ENCODE assay signal across 11 cellular contexts in the genomic region with DNA sequence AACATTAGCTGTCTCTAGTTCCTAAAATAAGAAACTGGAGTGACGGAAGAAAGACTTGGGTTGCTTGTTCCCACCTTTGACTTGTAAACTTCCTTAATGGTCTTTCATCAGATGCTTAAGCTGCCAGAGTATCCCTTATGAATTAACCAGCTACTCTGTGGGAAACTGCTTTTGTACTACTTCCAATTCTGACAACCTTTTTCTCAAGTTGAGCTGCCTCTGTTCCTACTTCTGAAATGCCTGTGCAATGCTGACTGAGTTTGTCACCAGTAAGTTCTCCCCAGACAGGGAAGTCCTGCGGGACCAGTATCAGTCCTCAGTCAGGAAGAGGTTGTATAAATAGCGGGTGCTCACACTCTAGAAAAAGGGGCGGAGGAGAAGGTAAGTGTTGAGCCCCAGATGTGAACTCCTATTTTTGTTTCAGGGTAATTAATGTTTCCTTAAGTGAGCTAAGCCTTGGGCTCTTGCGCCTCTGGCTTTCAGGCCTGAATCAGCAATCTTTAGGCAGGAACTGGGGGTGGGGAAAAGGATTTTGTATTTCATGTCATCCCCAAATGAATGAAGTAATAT.
A peak's percentile ranks its signal among the peaks of the same experiment; 100 is the strongest.
DNase-seq lines count a peak whose midpoint lies in the region; ATAC-seq and TF ChIP-seq lines count a peak whose summit lies in the region.
"Had no signal": no experiment of that assay in that cellular context is flagged by ENCODE, and none has a peak within 500 bp of the region (broad histone marks: within the 10 kb centered on the region; RNA-seq: fewer than 3 reads in every experiment).

No MANE protein-coding gene starts in this region.

- DNase-seq in Karpas-422 (peak; percentile 53), neural crest cell (ENCODE audit: low read depth, low spot score) (no peak)
- no peak for DNase-seq in effector memory CD8-positive, alpha-beta T cell
- DNase-seq in activated T-cell treated with anti-CD3 and anti-CD28 coated beads, Interleukin-2, amount 50 U/mL, for 72 hours: no peak
- DNase-seq: NCI-H2107; stimulated activated CD4-positive, alpha-beta T cell treated with anti-CD3 and anti-CD28 coated beads, Interleukin-2, amount 100 ng/mL, for 24 hours; thyroid gland had no signal

- H3K4me1 Mint-ChIP-seq in neural crest cell: peaks cover 58% of the 10 kb centered on the region
- H3K4me1 Mint-ChIP-seq in effector memory CD8-positive, alpha-beta T cell (ENCODE audit: low read depth in 2 of 2): no peaks in the 10 kb centered on the region
- H3K4me1 Mint-ChIP-seq in activated T-cell treated with anti-CD3 and anti-CD28 coated beads, Interleukin-2, amount 50 U/mL, for 72 hours (ENCODE audit: low read depth): peaks cover 5% of the 10 kb centered on the region

- no peaks in the 10 kb centered on the region for H3K79me2 ChIP-seq in Karpas-422 (ENCODE audit: low read length)

- H3K27ac Mint-ChIP-seq in neural crest cell (ENCODE audit: unreplicated experiment): peak overlapping the region; percentile 98
- H3K27ac Mint-ChIP-seq in effector memory CD8-positive, alpha-beta T cell: no peak overlapping the region
- H3K27ac Mint-ChIP-seq in activated T-cell treated with anti-CD3 and anti-CD28 coated beads, Interleukin-2, amount 50 U/mL, for 72 hours: no peak overlapping the region

- H3K4me3 ChIP-seq in Karpas-422 (ENCODE audit: low read length) (peak overlapping the region; percentile 8; the same call in 1 of the 2 replicates), ectodermal cell (ENCODE audit: insufficient read depth, low read depth, low read length) (peak overlapping the region; percentile 18)
- H3K4me3 ChIP-seq: thyroid gland had no signal

- no peak overlapping the region for H2AFZ ChIP-seq in Karpas-422 (ENCODE audit: low read length)

- no peaks in the 10 kb centered on the region for H3K36me3 ChIP-seq in Karpas-422 (ENCODE audit: insufficient read depth, low read length)
- no peaks in the 10 kb centered on the region for H3K36me3 ChIP-seq in ectodermal cell (ENCODE audit: control insufficient read depth, insufficient read depth, low read length)
- H3K36me3 ChIP-seq: thyroid gland had no signal

- H3K9me3 Mint-ChIP-seq in neural crest cell: no peaks in the 10 kb centered on the region
- no peaks in the 10 kb centered on the region for H3K9me3 Mint-ChIP-seq in effector memory CD8-positive, alpha-beta T cell
- H3K9me3 Mint-ChIP-seq in activated T-cell treated with anti-CD3 and anti-CD28 coated beads, Interleukin-2, amount 50 U/mL, for 72 hours: no peaks in the 10 kb centered on the region

- H3K9me3 ChIP-seq in Karpas-422 (ENCODE audit: low read length) (no peaks in the 10 kb centered on the region), ectodermal cell (ENCODE audit: control insufficient read depth, low read length) (no peaks in the 10 kb centered on the region)
- H3K9me3 ChIP-seq: thyroid gland had no signal

- H3K27me3 Mint-ChIP-seq in neural crest cell (ENCODE audit: low read depth): no peaks in the 10 kb centered on the region
- peaks cover 21 to 32% of the 10 kb centered on the region in 2 donors for H3K27me3 Mint-ChIP-seq in effector memory CD8-positive, alpha-beta T cell
- peaks cover 16% of the 10 kb centered on the region for H3K27me3 Mint-ChIP-seq in activated T-cell treated with anti-CD3 and anti-CD28 coated beads, Interleukin-2, amount 50 U/mL, for 72 hours (ENCODE audit: low read depth)

- no peaks in the 10 kb centered on the region for H4K20me1 ChIP-seq in Karpas-422 (ENCODE audit: insufficient read depth, low read depth, low read length)

- ATAC-seq in GM18508 (IDR thresholded peaks at IDR 0.05; ENCODE audit: insufficient read depth, unreplicated experiment) (peak; percentile 47), GM21390 (IDR thresholded peaks at IDR 0.05; ENCODE audit: unreplicated experiment) (no peak), GM19351 (IDR thresholded peaks at IDR 0.05; ENCODE audit: unreplicated experiment) (no peak)
- ATAC-seq in effector memory CD8-positive, alpha-beta T cell (replicated peaks): no peak
- ATAC-seq in activated T-cell treated with anti-CD3 and anti-CD28 coated beads, Interleukin-2, amount 50 U/mL, for 72 hours (replicated peaks in 1 of 2): no peak

- peak overlapping the region; percentile 33 for H3K4me2 ChIP-seq in Karpas-422 (ENCODE audit: low read depth, low read length, poor library complexity, severe bottlenecking)

- WGBS in ectodermal cell, 2 experiments: 38 to 40% methylated on average over 5 of the region's 5 CpGs

- no peaks in the 10 kb centered on the region for H3K36me3 Mint-ChIP-seq in neural crest cell (ENCODE audit: low read depth)
- H3K36me3 Mint-ChIP-seq in effector memory CD8-positive, alpha-beta T cell (ENCODE audit: insufficient read depth): no peaks in the 10 kb centered on the region
- H3K36me3 Mint-ChIP-seq in activated T-cell treated with anti-CD3 and anti-CD28 coated beads, Interleukin-2, amount 50 U/mL, for 72 hours (ENCODE audit: insufficient read depth in 2 of 2): no peaks in the 10 kb centered on the region

- 0 out of 2 replicates have a peak overlapping the region, but pooled peaks have one; percentile 7 for H3K9ac ChIP-seq in Karpas-422 (ENCODE audit: low read length)

- peak overlapping the region; percentile 79 for H3K4me3 Mint-ChIP-seq in neural crest cell
- no peak overlapping the region for H3K4me3 Mint-ChIP-seq in effector memory CD8-positive, alpha-beta T cell
- H3K4me3 Mint-ChIP-seq in activated T-cell treated with anti-CD3 and anti-CD28 coated beads, Interleukin-2, amount 50 U/mL, for 72 hours: no peak overlapping the region

- H3K27me3 ChIP-seq in Karpas-422 (ENCODE audit: low read length): no peaks in the 10 kb centered on the region
- H3K27me3 ChIP-seq in ectodermal cell (ENCODE audit: control insufficient read depth, insufficient read depth, low read length, poor library complexity, severe bottlenecking): no peaks in the 10 kb centered on the region
- H3K27me3 ChIP-seq: thyroid gland had no signal

- no peak overlapping the region for H3K27ac ChIP-seq in Karpas-422 (ENCODE audit: low read length)
- H3K27ac ChIP-seq in ectodermal cell (ENCODE audit: insufficient read depth, low read depth, low read length, poor library complexity, severe bottlenecking): peak overlapping the region; percentile 95
- H3K27ac ChIP-seq: thyroid gland had no signal

- H3K4me1 ChIP-seq in Karpas-422 (ENCODE audit: low read length) (peaks cover 25% of the 10 kb centered on the region), ectodermal cell (ENCODE audit: control insufficient read depth, insufficient read depth, low read length) (peaks cover 53% of the 10 kb centered on the region)
- H3K4me1 ChIP-seq: thyroid gland had no signal

- no peak for TF ChIP-seq CTCF in neural crest cell (conservative IDR thresholded peaks at IDR 0.05)

- no peaks in the 10 kb centered on the region for H3K9me2 ChIP-seq in Karpas-422 (replicated peaks; ENCODE audit: insufficient read depth, low read length)
